Comparison of ENCODE assay signal across 10 cellular contexts in genomic region chr1:3352952-3353331, GRCh38.
DNase-seq lines count a peak whose midpoint lies in the region; ATAC-seq lines count a peak whose summit lies in the region.
"Had no signal": no experiment of that assay in that cellular context is flagged by ENCODE, and none has a peak within 500 bp of the region (broad histone marks: within the 10 kb centered on the region; RNA-seq: fewer than 3 reads in every experiment).

No MANE protein-coding gene starts in this region.

- ATAC-seq in left cardiac atrium (peak in 1 of 2 donors; percentile 22), GM19023 (IDR thresholded peaks at IDR 0.05; ENCODE audit: unreplicated experiment) (no peak)

- intact Hi-C loops in left cardiac atrium (cut with DNase I), result no loop called here
- intact Hi-C loops in posterior vena cava (cut with DNase I), result loop anchor here (5.0 kb wide), 2 partner anchors 36 to 59 kb away; no protein-coding TSS in a partner anchor

- DNase-seq in DMS79 (lab: John Stamatoyannopoulos, UW) (peak; percentile 85), astrocyte of the hippocampus (ENCODE audit: low read depth, low spot score) (peak; percentile 81), left cardiac atrium (peak; percentile 79), posterior vena cava (ENCODE audit: low spot score) (peak; percentile 89), NCI-H1048 (lab: John Stamatoyannopoulos, UW) (no peak), NCI-H526 (lab: John Stamatoyannopoulos, UW) (no peak)
- no peak for DNase-seq in activated naive CD4-positive, alpha-beta T cell treated with Interleukin-2 at 50 U/mL for 16 hours
- DNase-seq: effector CD4-positive, alpha-beta T cell; stimulated activated CD4-positive, alpha-beta T cell treated with anti-CD3 and anti-CD28 coated beads, Interleukin-4, amount 100 ng/mL, for 4 hours had no signal

Comparison
In these comparisons a context has a peak if more than half of its experiments do, and no peak if none do; other contexts are left out.
1. DNase-seq: peak in DMS79 (single experiment), astrocyte of the hippocampus (single experiment), left cardiac atrium (single experiment) and posterior vena cava (single experiment); none in NCI-H1048 (single experiment), activated naive CD4-positive, alpha-beta T cell treated with Interleukin-2 at 50 U/mL for 16 hours (single experiment) and NCI-H526 (0 of 2).
2. intact Hi-C loops: an anchor here in posterior vena cava (5.0 kb wide); none called in left cardiac atrium.